ENCODE assay signal across 21 cellular contexts in genomic region chr3:167575000-167575399, GRCh38.
A peak's percentile ranks its signal among the peaks of the same experiment; 100 is the strongest.
DNase-seq lines count a peak whose midpoint lies in the region; ATAC-seq and TF ChIP-seq lines count a peak whose summit lies in the region.
"Had no signal": no experiment of that assay in that cellular context is flagged by ENCODE, and none has a peak within 500 bp of the region (broad histone marks: within the 10 kb centered on the region; RNA-seq: fewer than 3 reads in every experiment).

No MANE protein-coding gene starts in this region.

- no peaks in the 10 kb centered on the region for H3K79me2 ChIP-seq in GM23338 (replicated peaks; ENCODE audit: insufficient read depth)
- H3K79me2 ChIP-seq in trophoblast cell (ENCODE audit: control insufficient read depth, insufficient read depth, low read length, poor library complexity) = no peaks in the 10 kb centered on the region
- H3K79me2 ChIP-seq: hepatocyte had no signal

- H3K23ac ChIP-seq in trophoblast cell (ENCODE audit: low read length) = peak overlapping the region; percentile 96

- H3K18ac ChIP-seq in trophoblast cell (ENCODE audit: low read length) = no peak overlapping the region

- H3K79me1 ChIP-seq in trophoblast cell (ENCODE audit: low read length) = no peaks in the 10 kb centered on the region

- no peak for TF ChIP-seq CTCF in GM23338 (conservative IDR thresholded peaks at IDR 0.05; ENCODE audit: low read depth in 2 of 2)

- no peak overlapping the region for H3K4ac ChIP-seq in trophoblast cell (ENCODE audit: low read depth, low read length)

- no peak overlapping the region for H4K91ac ChIP-seq in trophoblast cell (ENCODE audit: low read depth, low read length)

- no peak overlapping the region for H4K12ac ChIP-seq in trophoblast cell (ENCODE audit: low read depth, low read length)

- H2BK12ac ChIP-seq in trophoblast cell (ENCODE audit: low read length) = no peak overlapping the region

- no peak overlapping the region for H3K9ac ChIP-seq in trophoblast cell (ENCODE audit: low read length)

- no peaks in the 10 kb centered on the region for H4K20me1 ChIP-seq in GM23338 (replicated peaks; ENCODE audit: insufficient read depth)

- no peak overlapping the region; the same call in 1 of the 2 replicates for H3K27ac ChIP-seq in GM23338 (ENCODE audit: low read depth)
- no peak overlapping the region for H3K27ac ChIP-seq in trophoblast cell (ENCODE audit: low read depth, low read length)
- H3K27ac ChIP-seq: hepatocyte, spleen had no signal

- H2BK5ac ChIP-seq in trophoblast cell (ENCODE audit: low read depth, low read length, poor library complexity) = no peak overlapping the region

- no peak overlapping the region for H4K8ac ChIP-seq in trophoblast cell (ENCODE audit: low read depth, low read length)

- H3K9me3 ChIP-seq in trophoblast cell (ENCODE audit: insufficient read depth, low read depth, low read length) = no peaks in the 10 kb centered on the region
- H3K9me3 ChIP-seq: spleen had no signal

- peak overlapping the region; percentile 2; the same call in 1 of the 2 replicates for H2AFZ ChIP-seq in GM23338
- H2AFZ ChIP-seq in trophoblast cell (ENCODE audit: insufficient read depth, low read length, poor library complexity) = no peak overlapping the region
- H2AFZ ChIP-seq: hepatocyte had no signal

- H3K27ac Mint-ChIP-seq in GM23338 = no peak overlapping the region; the same call in 1 of the 2 replicates
- H3K27ac Mint-ChIP-seq: activated CD4-positive, alpha-beta T cell treated with anti-CD3 and anti-CD28 coated beads, Interleukin-2, amount 10 ng/mL, durations not matched to agents 7 days and 5 days; CD4-positive, alpha-beta T cell; nephron had no signal

- WGBS in trophoblast cell (ENCODE audit: extremely low coverage, insufficient coverage, insufficient read length) = no CpG with 5 or more reads among the region's 6 CpGs

- no peak overlapping the region for H3K4me3 Mint-ChIP-seq in GM23338
- H3K4me3 Mint-ChIP-seq: activated CD4-positive, alpha-beta T cell treated with anti-CD3 and anti-CD28 coated beads, Interleukin-2, amount 10 ng/mL, durations not matched to agents 7 days and 5 days; CD4-positive, alpha-beta T cell; nephron had no signal

- no peaks in the 10 kb centered on the region for H3K36me3 ChIP-seq in GM23338 (ENCODE audit: insufficient read depth)
- H3K36me3 ChIP-seq in trophoblast cell (ENCODE audit: control insufficient read depth in 1 of 2, insufficient read depth in 2 of 2, low read length in 2 of 2) = no peaks in the 10 kb centered on the region
- H3K36me3 ChIP-seq: spleen had no signal

- peaks cover 10% of the 10 kb centered on the region; the same call in 2 of the 3 replicates for H3K4me1 Mint-ChIP-seq in GM23338
- H3K4me1 Mint-ChIP-seq: activated CD4-positive, alpha-beta T cell treated with anti-CD3 and anti-CD28 coated beads, Interleukin-2, amount 10 ng/mL, durations not matched to agents 7 days and 5 days had no signal

- H3K4me3 ChIP-seq in GM23338 = no peak overlapping the region
- H3K4me3 ChIP-seq in trophoblast cell (ENCODE audit: low read depth, low read length) = no peak overlapping the region
- H3K4me3 ChIP-seq: hepatocyte, spleen had no signal

- H3F3A ChIP-seq in GM23338 (replicated peaks; ENCODE audit: low read depth) = no peaks in the 10 kb centered on the region

- H3K9me3 Mint-ChIP-seq in GM23338 = no peaks in the 10 kb centered on the region
- H3K9me3 Mint-ChIP-seq: activated CD4-positive, alpha-beta T cell treated with anti-CD3 and anti-CD28 coated beads, Interleukin-2, amount 10 ng/mL, durations not matched to agents 7 days and 5 days; CD4-positive, alpha-beta T cell; nephron had no signal

- DNase-seq in GM23338 (ENCODE audit: low spot score) = peak; percentile 42
- peak in 40 of 58 donors; percentile 5 to 68 (median 25) for DNase-seq in anterior cingulate cortex (lab: John Stamatoyannopoulos, UW)
- DNase-seq in hippocampal formation (lab: John Stamatoyannopoulos, UW) = peak; percentile 7 to 54
- no peak for DNase-seq in trophoblast cell
- no peak for DNase-seq in MV-4-11 (lab: John Stamatoyannopoulos, UW)
- DNase-seq in T-helper 1 cell = no peak
- no peak for DNase-seq in NK-92 (lab: John Stamatoyannopoulos, UW; ENCODE audit: unreplicated experiment)
- DNase-seq: activated CD4-positive, alpha-beta T cell treated with anti-CD3 and anti-CD28 coated beads, Interleukin-2, amount 10 ng/mL, durations not matched to agents 7 days and 5 days; activated naive CD4-positive, alpha-beta T cell treated with Interleukin-2 at 50 U/mL for 16 hours; aorta; CD4-positive, alpha-beta T cell; DND-41; KG1; NCI-H2081; NCI-H524; SHP77; spleen; stimulated activated CD8-positive, alpha-beta memory T cell treated with anti-CD3 and anti-CD28 coated beads, Interleukin-4, amount 100 ng/mL, for 48 hours had no signal

- no peak overlapping the region for H3K14ac ChIP-seq in trophoblast cell (ENCODE audit: low read length)

- H3K27me3 ChIP-seq in GM23338 (ENCODE audit: insufficient read depth) (no peaks in the 10 kb centered on the region), trophoblast cell (ENCODE audit: insufficient read depth, low read length) (no peaks in the 10 kb centered on the region)
- H3K27me3 ChIP-seq: hepatocyte, spleen had no signal

- H3K4me2 ChIP-seq in GM23338 (no peak overlapping the region; the same call in 1 of the 2 replicates), trophoblast cell (ENCODE audit: low read length) (no peak overlapping the region)
- H3K4me2 ChIP-seq: hepatocyte had no signal

- H3K4me1 ChIP-seq in GM23338 (ENCODE audit: insufficient read depth) (peaks cover 4% of the 10 kb centered on the region; the same call in 1 of the 2 replicates), trophoblast cell (ENCODE audit: control insufficient read depth in 1 of 2, insufficient read depth in 2 of 2, low read length in 2 of 2) (no peaks in the 10 kb centered on the region)
- H3K4me1 ChIP-seq: spleen had no signal

- no peaks in the 10 kb centered on the region for H3K9me2 ChIP-seq in GM23338 (ENCODE audit: insufficient read depth)

- no peak overlapping the region for H2BK120ac ChIP-seq in trophoblast cell (ENCODE audit: insufficient read depth, low read length, poor library complexity)

- H3K27me3 Mint-ChIP-seq in GM23338 (ENCODE audit: insufficient read depth, low read depth, poor library complexity) = no peaks in the 10 kb centered on the region
- H3K27me3 Mint-ChIP-seq: activated CD4-positive, alpha-beta T cell treated with anti-CD3 and anti-CD28 coated beads, Interleukin-2, amount 10 ng/mL, durations not matched to agents 7 days and 5 days had no signal

- ATAC-seq in GM23338 = peak; percentile 100
- no peak for ATAC-seq in GM19324 (IDR thresholded peaks at IDR 0.05; ENCODE audit: low FRiP score, unreplicated experiment)

- no peaks in the 10 kb centered on the region for H3K36me3 Mint-ChIP-seq in GM23338 (ENCODE audit: low read depth)

- no peak overlapping the region for H2AK5ac ChIP-seq in trophoblast cell (ENCODE audit: low read length)

TF ChIP-seq in GM23338, 12 proteins besides CTCF, POLR2A, EP300 and RAD21 (continues in another document):
- TF ChIP-seq EZH2 (IDR thresholded peaks at IDR 0.05; ENCODE audit: low read depth, unreplicated experiment) = no peak
- no peak for TF ChIP-seq ZNF114 (CRISPR knock-in tag; IDR thresholded peaks at IDR 0.05)
- TF ChIP-seq JUNB (IDR thresholded peaks at IDR 0.05; ENCODE audit: unreplicated experiment) = no peak
- TF ChIP-seq ETS1 (IDR thresholded peaks at IDR 0.05) = no peak
- no peak for TF ChIP-seq ZNF331 (CRISPR knock-in tag; IDR thresholded peaks at IDR 0.05; ENCODE audit: low read depth)
- no peak for TF ChIP-seq EZH2phosphoT487 (IDR thresholded peaks at IDR 0.05; ENCODE audit: unreplicated experiment)
- TF ChIP-seq POLR2AphosphoS5 (IDR thresholded peaks at IDR 0.05; ENCODE audit: low read depth) = no peak
- TF ChIP-seq CREB1 (CRISPR knock-in tag; IDR thresholded peaks at IDR 0.05; ENCODE audit: low read depth) = no peak

Comparison
In these comparisons a context has a peak if more than half of its experiments do, and no peak if none do; other contexts are left out.
1. DNase-seq: peak in GM23338 (single experiment), anterior cingulate cortex (40 of 58) and hippocampal formation (2 of 2); none in trophoblast cell (0 of 2), MV-4-11 (single experiment), T-helper 1 cell (0 of 5) and NK-92 (single experiment).